Comparison of ENCODE assay signal across 1 cellular context in genomic region chr10:32346551-32347362, GRCh38.
TF ChIP-seq lines count a peak whose summit lies in the region.

EPC1 (minus strand) TSS chr10:32347158; CDS start chr10:32346915, 243 bp downstream.

TF ChIP-seq in K562, 482 proteins besides CTCF, POLR2A, EP300 and RAD21 (continued from another document and continues in another):
- TF ChIP-seq ATF6 (CRISPR knock-in tag; IDR thresholded peaks at IDR 0.05) = no peak; the same call in 1 of the 2 replicates
- 0 out of 2 replicates have a peak, but pooled peaks have one; percentile 52 for TF ChIP-seq ZHX1 (conservative IDR thresholded peaks at IDR 0.05; ENCODE audit: low read length)
- TF ChIP-seq GATAD2B (IDR thresholded peaks at IDR 0.05; ENCODE audit: borderline replicate concordance) = peak; percentile 91
- peak; percentile 64 for TF ChIP-seq BHLHE40 (IDR thresholded peaks at IDR 0.05; ENCODE audit: low read length)
- TF ChIP-seq ESRRA (IDR thresholded peaks at IDR 0.05; ENCODE audit: borderline replicate concordance, low read depth) = peak; percentile 30; the same call in 1 of the 2 replicates
- TF ChIP-seq ZNF384 (IDR thresholded peaks at IDR 0.05; ENCODE audit: low read depth, low read length) = no peak
- peak; percentile 38; the same call in 1 of the 2 replicates for TF ChIP-seq ATF7 (IDR thresholded peaks at IDR 0.05)
- TF ChIP-seq TRIM24 (IDR thresholded peaks at IDR 0.05) = 0 out of 4 replicates have a peak, but pooled peaks of 1 of the 2 experiments have one; percentile 11
- TF ChIP-seq ZNF395 (CRISPR knock-in tag; IDR thresholded peaks at IDR 0.05) = peak; percentile 88
- TF ChIP-seq CTBP1 (IDR thresholded peaks at IDR 0.05; ENCODE audit: borderline replicate concordance) = peak; percentile 73; the same call in 1 of the 2 replicates
- TF ChIP-seq BCLAF1 (IDR thresholded peaks at IDR 0.05; ENCODE audit: borderline replicate concordance in 1 of 2, control insufficient read depth in 1 of 2, low read depth in 2 of 2, low read length in 1 of 2) = 0 out of 4 replicates have a peak, but pooled peaks of 1 of the 2 experiments have one; percentile 59
- TF ChIP-seq ARID4B (CRISPR knock-in tag; IDR thresholded peaks at IDR 0.05) = 0 out of 2 replicates have a peak, but pooled peaks have one; percentile 46
- TF ChIP-seq POLR2G (IDR thresholded peaks at IDR 0.05; ENCODE audit: low read depth, low read length) = peak; percentile 89
- no peak for TF ChIP-seq CREB1 (IDR thresholded peaks at IDR 0.05)
- TF ChIP-seq CREB1 (CRISPR knock-in tag; IDR thresholded peaks at IDR 0.05) = 0 out of 2 replicates have a peak, but pooled peaks have one; percentile 25
- TF ChIP-seq GABPB1 (CRISPR knock-in tag; IDR thresholded peaks at IDR 0.05) = peak; percentile 28; the same call in 1 of the 2 replicates
- peak; percentile 80 for TF ChIP-seq ZNF12 (CRISPR knock-in tag; IDR thresholded peaks at IDR 0.05)
- peak; percentile 91; the same call in 1 of the 2 replicates for TF ChIP-seq NR1H2 (CRISPR knock-in tag; IDR thresholded peaks at IDR 0.05)
- no peak for TF ChIP-seq ZNF695 (CRISPR knock-in tag; IDR thresholded peaks at IDR 0.05)
- no peak for TF ChIP-seq ARID1B (IDR thresholded peaks at IDR 0.05)
- peak; percentile 95 for TF ChIP-seq TAF1 (IDR thresholded peaks at IDR 0.05; ENCODE audit: control insufficient read depth, extremely low read depth, insufficient read depth, low read length, severe bottlenecking)
- TF ChIP-seq ZBTB33 (CRISPR knock-in tag; IDR thresholded peaks at IDR 0.05) = peak; percentile 38; the same call in 1 of the 2 replicates
- TF ChIP-seq SRF (CRISPR knock-in tag; IDR thresholded peaks at IDR 0.05) = peak in 1 of 2 experiments; percentile 2; a peak in 2 of 4 replicates
- TF ChIP-seq POLR2B (IDR thresholded peaks at IDR 0.05; ENCODE audit: low read depth, partially characterized antibody) = peak; percentile 84
- peak in 1 of 2 experiments; percentile 80; a peak in 1 of 4 replicates for TF ChIP-seq TEAD1 (CRISPR knock-in tag; IDR thresholded peaks at IDR 0.05)
- TF ChIP-seq SIN3B (IDR thresholded peaks at IDR 0.05; ENCODE audit: low read depth) = peak; percentile 48; the same call in 1 of the 2 replicates
- no peak for TF ChIP-seq XRCC5 (IDR thresholded peaks at IDR 0.05; ENCODE audit: low read depth, low read length)
- TF ChIP-seq DMBX1 (CRISPR knock-in tag; IDR thresholded peaks at IDR 0.05; ENCODE audit: borderline replicate concordance) = peak; percentile 28; the same call in 1 of the 2 replicates
- peak; percentile 28; the same call in 1 of the 2 replicates for TF ChIP-seq CHAMP1 (IDR thresholded peaks at IDR 0.05)
- TF ChIP-seq SMAD1 (IDR thresholded peaks at IDR 0.05; ENCODE audit: low read depth, low read length, partially characterized antibody) = peak; percentile 79
- peak; percentile 93 for TF ChIP-seq TBP (optimal IDR thresholded peaks at IDR 0.05; ENCODE audit: low read depth, low read length)
- TF ChIP-seq ZNF184 (CRISPR knock-in tag; IDR thresholded peaks at IDR 0.05) = no peak
- 0 out of 2 replicates have a peak, but pooled peaks have one; percentile 45 for TF ChIP-seq KLF13 (tag; IDR thresholded peaks at IDR 0.05; ENCODE audit: borderline replicate concordance, low read depth)
- TF ChIP-seq SRSF9 (IDR thresholded peaks at IDR 0.05; ENCODE audit: borderline replicate concordance, low read depth, low read length) = no peak
- TF ChIP-seq HMGN3 (IDR thresholded peaks at IDR 0.05; ENCODE audit: borderline replicate concordance, extremely low read depth, insufficient read length, low read depth, low read length) = peak; percentile 74
- TF ChIP-seq XRCC4 (IDR thresholded peaks at IDR 0.05; ENCODE audit: extremely low read depth, insufficient read depth, insufficient read length) = no peak
- no peak for TF ChIP-seq ID3 (CRISPR knock-in tag; IDR thresholded peaks at IDR 0.05)
- TF ChIP-seq ID3 (tag; IDR thresholded peaks at IDR 0.05) = no peak; the same call in 1 of the 2 replicates
- TF ChIP-seq SAFB2 (IDR thresholded peaks at IDR 0.05; ENCODE audit: borderline replicate concordance, low read depth, low read length, severe bottlenecking) = no peak
- TF ChIP-seq POLR2H (tag; IDR thresholded peaks at IDR 0.05; ENCODE audit: low read depth) = peak; percentile 92
- TF ChIP-seq ZC3H11A (IDR thresholded peaks at IDR 0.05; ENCODE audit: low read depth, low read length) = peak; percentile 74; the same call in 1 of the 2 replicates
- TF ChIP-seq ELF4 (CRISPR knock-in tag; IDR thresholded peaks at IDR 0.05) = no peak
- TF ChIP-seq ZNF444 (CRISPR knock-in tag; IDR thresholded peaks at IDR 0.05) = no peak
- no peak for TF ChIP-seq ZNF77 (CRISPR knock-in tag; IDR thresholded peaks at IDR 0.05)
- no peak for TF ChIP-seq DACH1 (IDR thresholded peaks at IDR 0.05; ENCODE audit: partially characterized antibody)
- 0 out of 2 replicates have a peak, but pooled peaks have one; percentile 4 for TF ChIP-seq NCOR1 (IDR thresholded peaks at IDR 0.05)
